ENCODE assay signal across 25 cellular contexts in genomic region chr5:17087035-17087434, GRCh38.
DNase-seq lines count a peak whose midpoint lies in the region; ATAC-seq and TF ChIP-seq lines count a peak whose summit lies in the region.
"Had no signal": no experiment of that assay in that cellular context is flagged by ENCODE, and none has a peak within 500 bp of the region (broad histone marks: within the 10 kb centered on the region; RNA-seq: fewer than 3 reads in every experiment).

No MANE protein-coding gene starts in this region.

- POLR2A ChIA-PET in IMR-90 (lab: Charles Lee; ENCODE audit: unreplicated experiment) = no interaction called here

- H2BK120ac ChIP-seq in IMR-90 (ENCODE audit: low read depth, low read length) (no peak overlapping the region), mesenchymal stem cell (ENCODE audit: low read depth, low read length) (no peak overlapping the region)

- H3K36me3 ChIP-seq in IMR-90 (ENCODE audit: control insufficient read depth, insufficient read depth, low read length) (no peaks in the 10 kb centered on the region), mesenchymal stem cell (ENCODE audit: control insufficient read depth in 1 of 2, insufficient read depth in 2 of 2, low read depth in 1 of 2, low read length in 2 of 2) (no peaks in the 10 kb centered on the region)
- H3K36me3 ChIP-seq: colonic mucosa, left ventricle myocardium inferior, thoracic aorta, WERI-Rb-1 had no signal

- H3K4me1 ChIP-seq in IMR-90 (ENCODE audit: control insufficient read depth, insufficient read depth, low read length) (no peaks in the 10 kb centered on the region), mesenchymal stem cell (ENCODE audit: control insufficient read depth, insufficient read depth, low read depth, low read length) (peaks cover 4% of the 10 kb centered on the region)
- H3K4me1 ChIP-seq: colonic mucosa, left ventricle myocardium inferior had no signal

- in situ Hi-C loops in IMR-90 (cut with MboI; ENCODE audit: low sequenced_read_pairs) = no loop called here

- H3K9ac ChIP-seq in IMR-90 (ENCODE audit: low read depth, low read length) (no peak overlapping the region), mesenchymal stem cell (ENCODE audit: low read length) (no peak overlapping the region)

- no peak overlapping the region for H4K5ac ChIP-seq in IMR-90 (ENCODE audit: low read depth, low read length)

- H2BK5ac ChIP-seq in IMR-90 (ENCODE audit: low read depth, low read length, poor library complexity, severe bottlenecking) (no peak overlapping the region), mesenchymal stem cell (ENCODE audit: low read depth, low read length, poor library complexity, severe bottlenecking) (no peak overlapping the region)

- dilution Hi-C loops in IMR-90 (cut with HindIII; ENCODE audit: low sequenced_read_pairs, unreplicated experiment) = no loop called here

- no peak for ATAC-seq in IMR-90 (ENCODE audit: low read depth)
- ATAC-seq in HG03196 (IDR thresholded peaks at IDR 0.05; ENCODE audit: unreplicated experiment) = no peak
- ATAC-seq in HG03342 (IDR thresholded peaks at IDR 0.05; ENCODE audit: unreplicated experiment) = no peak
- ATAC-seq: activated T-cell treated with anti-CD3 and anti-CD28 coated beads, Interleukin-2, amount 50 U/mL, for 72 hours; foreskin keratinocyte; naive thymus-derived CD8-positive, alpha-beta T cell had no signal

- TF ChIP-seq RAD21 in IMR-90 (IDR thresholded peaks at IDR 0.05; ENCODE audit: low read length) = no peak

- no peaks in the 10 kb centered on the region for H3K9me3 ChIP-seq in IMR-90 (ENCODE audit: control insufficient read depth, insufficient read depth, low read length)
- no peaks in the 10 kb centered on the region for H3K9me3 ChIP-seq in mesenchymal stem cell (ENCODE audit: control insufficient read depth, low read length)
- H3K9me3 ChIP-seq: colonic mucosa, left ventricle myocardium inferior, thoracic aorta had no signal

- H3K23ac ChIP-seq in IMR-90 (ENCODE audit: low read depth, low read length) = no peak overlapping the region
- H3K23ac ChIP-seq in mesenchymal stem cell (ENCODE audit: low read length in 2 of 2) = no peak overlapping the region

- H3K14ac ChIP-seq in IMR-90 (replicated peaks; ENCODE audit: low read depth, low read length) = no peak overlapping the region; the same call in 1 of the 2 replicates
- H3K14ac ChIP-seq in mesenchymal stem cell (ENCODE audit: low read length in 2 of 2) = no peak overlapping the region

- intact Hi-C loops in IMR-90 (cut with micrococcal nuclease) = no loop called here

- no peak overlapping the region for H4K8ac ChIP-seq in IMR-90 (ENCODE audit: low read depth in 2 of 2, low read length in 2 of 2)
- peak overlapping the region; percentile 37 for H4K8ac ChIP-seq in mesenchymal stem cell (ENCODE audit: low read length)

- H2AK9ac ChIP-seq in IMR-90 (replicated peaks; ENCODE audit: low read depth, low read length, poor library complexity) = peak overlapping the region; percentile 23

- WGBS in IMR-90 (ENCODE audit: extremely low coverage in 2 of 2, insufficient read length in 1 of 2), 2 experiments = 91% methylated on average over 5 of the region's 8 CpGs; no CpG with 5 or more reads in 1 of the 2 experiments
- WGBS in mesenchymal stem cell = 35% methylated on average over 8 of the region's 8 CpGs

- H3K18ac ChIP-seq in IMR-90 (ENCODE audit: low read depth, low read length) (no peak overlapping the region), mesenchymal stem cell (ENCODE audit: low read depth in 1 of 2, low read length in 2 of 2) (no peak overlapping the region)

- H3K4me2 ChIP-seq in IMR-90 (ENCODE audit: low read depth, low read length) (no peak overlapping the region), mesenchymal stem cell (ENCODE audit: low read length, poor library complexity, severe bottlenecking) (no peak overlapping the region)

- H3K79me1 ChIP-seq in IMR-90 (ENCODE audit: low read depth in 1 of 2, low read length in 2 of 2) = no peaks in the 10 kb centered on the region
- H3K79me1 ChIP-seq in mesenchymal stem cell (replicated peaks; ENCODE audit: low read length, poor library complexity, severe bottlenecking) = no peaks in the 10 kb centered on the region

- no peak for TF ChIP-seq POLR2A in IMR-90 (IDR thresholded peaks at IDR 0.05; ENCODE audit: low read depth, low read length)

- H3K4ac ChIP-seq in IMR-90 (ENCODE audit: low read depth, low read length) (no peak overlapping the region), mesenchymal stem cell (ENCODE audit: low read depth in 1 of 2, low read length in 2 of 2) (no peak overlapping the region)

- peak; percentile 48 for DNase-seq in AG10803 (ENCODE audit: low read depth)
- peak; percentile 23 for DNase-seq in IMR-90
- DNase-seq in astrocyte of the hippocampus (ENCODE audit: low read depth, low spot score) = peak; percentile 37
- DNase-seq in mesenchymal stem cell = peak; percentile 96
- DNase-seq in hippocampal formation (lab: John Stamatoyannopoulos, UW) = no peak
- DNase-seq in KG1 (lab: John Stamatoyannopoulos, UW) = no peak
- DNase-seq: 8988T; activated CD4-positive, alpha-beta T cell treated with anti-CD3 and anti-CD28 coated beads, Interleukin-2, amount 10 ng/mL, durations not matched to agents 24 days and 14 days; activated naive CD4-positive, alpha-beta T cell; activated T-cell treated with anti-CD3 and anti-CD28 coated beads, Interleukin-2, amount 50 U/mL, for 72 hours; CD8-positive, alpha-beta memory T cell; colonic mucosa; DMS153; effector memory CD4-positive, alpha-beta T cell; foreskin keratinocyte; left ventricle myocardium inferior; MV-4-11; naive thymus-derived CD8-positive, alpha-beta T cell; NCI-H1436 treated with DMSO at 0.1 percent for 48 hours; NCI-H510A; small intestine; WERI-Rb-1 had no signal

- no peak overlapping the region for H3K56ac ChIP-seq in IMR-90 (ENCODE audit: extremely low read depth, insufficient read depth, low read length)

- TF ChIP-seq CTCF in AG10803 (conservative IDR thresholded peaks at IDR 0.05; ENCODE audit: low read length) (no peak), IMR-90 (conservative IDR thresholded peaks at IDR 0.05; ENCODE audit: low read depth, low read length) (no peak)

- H2AK5ac ChIP-seq in IMR-90 (ENCODE audit: low read depth, low read length) (no peak overlapping the region), mesenchymal stem cell (ENCODE audit: low read length, severe bottlenecking) (no peak overlapping the region)

- H3K9me1 ChIP-seq in IMR-90 (ENCODE audit: insufficient read depth, low read length) = peaks cover 11% of the 10 kb centered on the region

- H2AFZ ChIP-seq in IMR-90 (replicated peaks; ENCODE audit: low read length, poor library complexity) = no peak overlapping the region
- no peak overlapping the region for H2AFZ ChIP-seq in mesenchymal stem cell (ENCODE audit: low read depth, low read length)

- no peak overlapping the region for H3K27ac ChIP-seq in IMR-90 (ENCODE audit: insufficient read depth, low read length)
- no peak overlapping the region for H3K27ac ChIP-seq in mesenchymal stem cell (ENCODE audit: low read length, poor library complexity, severe bottlenecking)
- H3K27ac ChIP-seq: colonic mucosa, foreskin keratinocyte, left ventricle myocardium inferior, thoracic aorta, WERI-Rb-1 had no signal

- H3K4me3 ChIP-seq in AG10803 (ENCODE audit: low read length) (no peak overlapping the region), IMR-90 (ENCODE audit: insufficient read depth, low read depth, low read length) (no peak overlapping the region), mesenchymal stem cell (ENCODE audit: insufficient read depth in 1 of 2, low read depth in 1 of 2, low read length in 2 of 2) (no peak overlapping the region)
- H3K4me3 ChIP-seq: colonic mucosa, left ventricle myocardium inferior, thoracic aorta had no signal

- no peaks in the 10 kb centered on the region for H3K27me3 ChIP-seq in IMR-90 (ENCODE audit: control insufficient read depth, insufficient read depth, low read length)
- H3K27me3 ChIP-seq in mesenchymal stem cell (ENCODE audit: control insufficient read depth in 1 of 2, insufficient read depth in 1 of 2, low read length in 2 of 2) = no peaks in the 10 kb centered on the region
- H3K27me3 ChIP-seq: colonic mucosa, foreskin keratinocyte had no signal

- H2BK15ac ChIP-seq in IMR-90 (ENCODE audit: low read depth, low read length) = peak overlapping the region; percentile 27; the same call in 1 of the 3 replicates
- H2BK15ac ChIP-seq in mesenchymal stem cell (ENCODE audit: low read depth, poor library complexity, severe bottlenecking) = no peak overlapping the region

- no TSS peak for BruUV-seq in IMR-90 (replicated peaks; lab: Mats Ljungman, UMichigan)

- H2BK20ac ChIP-seq in IMR-90 (ENCODE audit: low read depth, low read length) = peak overlapping the region; percentile 42; the same call in 1 of the 2 replicates

- CTCF ChIA-PET in IMR-90 (lab: Yijun Ruan, JAX) = no interaction called here

- no peak overlapping the region for H2BK12ac ChIP-seq in mesenchymal stem cell (ENCODE audit: low read length in 2 of 2)

- H4K91ac ChIP-seq in IMR-90 (ENCODE audit: insufficient read depth, low read depth, low read length) = no peak overlapping the region
- H4K91ac ChIP-seq in mesenchymal stem cell (ENCODE audit: low read length) = no peak overlapping the region

- H4K20me1 ChIP-seq in IMR-90 (ENCODE audit: insufficient read depth, low read length) = no peaks in the 10 kb centered on the region

TF ChIP-seq in IMR-90, 13 proteins besides CTCF, POLR2A, EP300 and RAD21 (continues in another document):
- TF ChIP-seq CEBPB (IDR thresholded peaks at IDR 0.05; ENCODE audit: low read depth, low read length) (no peak), MAZ (IDR thresholded peaks at IDR 0.05; ENCODE audit: borderline replicate concordance, low read depth, low read length) (no peak), CHD1 (IDR thresholded peaks at IDR 0.05; ENCODE audit: low read depth, low read length) (no peak), SMC3 (IDR thresholded peaks at IDR 0.05; ENCODE audit: low read depth, low read length) (no peak), RFX5 (IDR thresholded peaks at IDR 0.05; ENCODE audit: low read depth, low read length) (no peak), ELK1 (IDR thresholded peaks at IDR 0.05; ENCODE audit: borderline replicate concordance, low read depth, low read length) (no peak), RCOR1 (IDR thresholded peaks at IDR 0.05; ENCODE audit: insufficient replicate concordance, low read length) (no peak)

Comparison
In these comparisons a context has a peak if more than half of its experiments do, and no peak if none do; other contexts are left out.
1. DNase-seq: peak in AG10803 (single experiment), IMR-90 (single experiment), astrocyte of the hippocampus (single experiment) and mesenchymal stem cell (single experiment); none in hippocampal formation (0 of 2) and KG1 (single experiment).